ENCODE assay signal across 23 cellular contexts in genomic region chr21:26236281-26236680, GRCh38.
"Had no signal": no experiment of that assay in that cellular context is flagged by ENCODE, and none has a peak within 500 bp of the region (broad histone marks: within the 10 kb centered on the region; RNA-seq: fewer than 3 reads in every experiment).

No MANE protein-coding gene starts in this region.

- H3K4me1 Mint-ChIP-seq: activated CD4-positive, alpha-beta memory T cell treated with anti-CD3 and anti-CD28 coated beads, Interleukin-2, amount 10 ng/mL, durations not matched to agents 7 days and 5 days; activated naive CD8-positive, alpha-beta T cell treated with anti-CD3 and anti-CD28 coated beads, Interleukin-2, amount 10 ng/mL, durations not matched to agents 7 days and 5 days; naive thymus-derived CD8-positive, alpha-beta T cell; neural progenitor cell had no signal

- H3K4me1 ChIP-seq: colonic mucosa, esophagus muscularis mucosa, gastrocnemius medialis, neural progenitor cell had no signal

- H3K4me3 Mint-ChIP-seq: activated CD4-positive, alpha-beta memory T cell treated with anti-CD3 and anti-CD28 coated beads, Interleukin-2, amount 10 ng/mL, durations not matched to agents 7 days and 5 days; activated naive CD4-positive, alpha-beta T cell treated with anti-CD3 and anti-CD28 coated beads for 36 hours; activated naive CD8-positive, alpha-beta T cell treated with anti-CD3 and anti-CD28 coated beads, Interleukin-2, amount 10 ng/mL, durations not matched to agents 7 days and 5 days; activated T-cell treated with anti-CD3 and anti-CD28 coated beads, Interleukin-2, amount 50 U/mL, for 72 hours; effector memory CD8-positive, alpha-beta T cell; naive thymus-derived CD8-positive, alpha-beta T cell; neural progenitor cell had no signal

- H3K27me3 ChIP-seq: colonic mucosa, dorsolateral prefrontal cortex, esophagus muscularis mucosa, gastrocnemius medialis, neural progenitor cell, tibial artery had no signal

- H3K27ac ChIP-seq: colonic mucosa, dorsolateral prefrontal cortex, esophagus muscularis mucosa, gastrocnemius medialis, neural progenitor cell, tibial artery had no signal

- H3K4me3 ChIP-seq: colonic mucosa, dorsolateral prefrontal cortex, esophagus muscularis mucosa, gastrocnemius medialis, neural progenitor cell, tibial artery had no signal

- H3K9ac ChIP-seq: neural progenitor cell had no signal

- H3K36me3 ChIP-seq: colonic mucosa, esophagus muscularis mucosa, gastrocnemius medialis, neural progenitor cell, tibial artery had no signal

- H3K27me3 Mint-ChIP-seq: activated CD4-positive, alpha-beta memory T cell treated with anti-CD3 and anti-CD28 coated beads, Interleukin-2, amount 10 ng/mL, durations not matched to agents 7 days and 5 days; activated naive CD8-positive, alpha-beta T cell treated with anti-CD3 and anti-CD28 coated beads, Interleukin-2, amount 10 ng/mL, durations not matched to agents 7 days and 5 days; effector memory CD8-positive, alpha-beta T cell had no signal

- DNase-seq: activated CD4-positive, alpha-beta memory T cell treated with anti-CD3 and anti-CD28 coated beads, Interleukin-2, amount 10 ng/mL, durations not matched to agents 7 days and 5 days; activated CD4-positive, alpha-beta T cell treated with anti-CD3 and anti-CD28 coated beads for 4 hours; activated CD4-positive, CD25-positive, alpha-beta regulatory T cell; activated effector memory CD4-positive, alpha-beta T cell treated with Interleukin-2 at 50 U/mL for 16 hours; activated naive CD4-positive, alpha-beta T cell treated with anti-CD3 and anti-CD28 coated beads for 36 hours; activated naive CD8-positive, alpha-beta T cell treated with anti-CD3 and anti-CD28 coated beads, Interleukin-2, amount 10 ng/mL, durations not matched to agents 7 days and 5 days; activated T-cell treated with anti-CD3 and anti-CD28 coated beads, Interleukin-2, amount 50 U/mL, for 72 hours; amygdala; colonic mucosa; dorsolateral prefrontal cortex; effector memory CD8-positive, alpha-beta T cell; gastrocnemius medialis; head of caudate nucleus; hypothalamus; left colon; naive thymus-derived CD8-positive, alpha-beta T cell; stimulated activated CD4-positive, alpha-beta T cell treated with anti-CD3 and anti-CD28 coated beads, Interleukin-4, amount 100 ng/mL, for 24 hours; stimulated activated naive CD8-positive, alpha-beta T cell treated with anti-CD3 and anti-CD28 coated beads, Interleukin-15, Interleukin-2, amounts not matched to agents 100 U/mL and 50 U/mL, for 24 hours; substantia nigra; T1000; tibial artery had no signal

- H3K9me3 ChIP-seq: colonic mucosa, esophagus muscularis mucosa, gastrocnemius medialis, tibial artery had no signal

- ATAC-seq: activated T-cell treated with anti-CD3 and anti-CD28 coated beads, Interleukin-2, amount 50 U/mL, for 72 hours; effector memory CD8-positive, alpha-beta T cell; gastrocnemius medialis; left colon; naive thymus-derived CD8-positive, alpha-beta T cell; stimulated activated naive CD8-positive, alpha-beta T cell treated with anti-CD3 and anti-CD28 coated beads, Interleukin-15, Interleukin-2, amounts not matched to agents 100 U/mL and 50 U/mL, for 24 hours had no signal

- H3K27ac Mint-ChIP-seq: activated CD4-positive, alpha-beta memory T cell treated with anti-CD3 and anti-CD28 coated beads, Interleukin-2, amount 10 ng/mL, durations not matched to agents 7 days and 5 days; activated naive CD4-positive, alpha-beta T cell treated with anti-CD3 and anti-CD28 coated beads for 36 hours; activated naive CD8-positive, alpha-beta T cell treated with anti-CD3 and anti-CD28 coated beads, Interleukin-2, amount 10 ng/mL, durations not matched to agents 7 days and 5 days; activated T-cell treated with anti-CD3 and anti-CD28 coated beads, Interleukin-2, amount 50 U/mL, for 72 hours; effector memory CD8-positive, alpha-beta T cell; naive thymus-derived CD8-positive, alpha-beta T cell; neural progenitor cell had no signal

- H2AFZ ChIP-seq: neural progenitor cell had no signal

- H3K36me3 Mint-ChIP-seq: activated naive CD8-positive, alpha-beta T cell treated with anti-CD3 and anti-CD28 coated beads, Interleukin-2, amount 10 ng/mL, durations not matched to agents 7 days and 5 days; naive thymus-derived CD8-positive, alpha-beta T cell; neural progenitor cell had no signal

- H3K4me2 ChIP-seq: neural progenitor cell had no signal

- H3K9me3 Mint-ChIP-seq: activated CD4-positive, alpha-beta memory T cell treated with anti-CD3 and anti-CD28 coated beads, Interleukin-2, amount 10 ng/mL, durations not matched to agents 7 days and 5 days; activated naive CD4-positive, alpha-beta T cell treated with anti-CD3 and anti-CD28 coated beads for 36 hours; activated naive CD8-positive, alpha-beta T cell treated with anti-CD3 and anti-CD28 coated beads, Interleukin-2, amount 10 ng/mL, durations not matched to agents 7 days and 5 days; activated T-cell treated with anti-CD3 and anti-CD28 coated beads, Interleukin-2, amount 50 U/mL, for 72 hours; naive thymus-derived CD8-positive, alpha-beta T cell had no signal
